In genomic region chr6:142728910-142729481, GRCh38 we compare ENCODE assay signal across 1 cellular context.
TF ChIP-seq lines count a peak whose summit lies in the region.

No MANE protein-coding gene starts in this region.

TF ChIP-seq in IMR-90, 13 proteins besides CTCF, POLR2A, EP300 and RAD21 (continued from another document):
- no peak for TF ChIP-seq USF2 (IDR thresholded peaks at IDR 0.05; ENCODE audit: low read depth, low read length)
- no peak for TF ChIP-seq ELK1 (IDR thresholded peaks at IDR 0.05; ENCODE audit: borderline replicate concordance, low read depth, low read length)
- TF ChIP-seq BHLHE40 (IDR thresholded peaks at IDR 0.05; ENCODE audit: low read depth, low read length), result no peak
- no peak for TF ChIP-seq CEBPB (IDR thresholded peaks at IDR 0.05; ENCODE audit: low read depth, low read length)
- TF ChIP-seq NFE2L2 (IDR thresholded peaks at IDR 0.05; ENCODE audit: low read depth, low read length), result no peak
- no peak for TF ChIP-seq MXI1 (IDR thresholded peaks at IDR 0.05; ENCODE audit: borderline replicate concordance, low read depth, low read length)
